Comparison of ENCODE assay signal across 13 cellular contexts in the genomic region with DNA sequence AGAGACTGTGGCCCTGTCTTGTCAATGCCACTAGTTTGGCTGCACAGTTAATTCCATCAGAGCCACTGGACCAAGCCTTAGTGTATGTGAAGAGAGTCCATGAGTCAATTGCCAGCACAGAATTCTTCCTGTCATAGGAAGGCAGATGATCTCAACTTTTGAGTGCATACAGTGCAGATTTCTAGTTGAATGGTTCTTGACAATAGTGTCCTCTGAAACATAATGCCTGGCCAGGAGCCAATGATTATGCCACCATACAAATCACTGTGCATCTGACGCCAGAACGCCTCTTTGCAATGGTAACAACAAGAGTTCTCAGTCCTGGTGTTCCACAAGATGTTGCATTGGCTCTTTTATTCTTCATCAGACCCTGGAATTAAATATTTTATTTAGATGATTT. TPM values are rescaled to one million over a fixed set of nuclear protein-coding genes. Genes with fewer than 3 reads are reported as not detected.
DNase-seq lines count a peak whose midpoint lies in the region; ATAC-seq and TF ChIP-seq lines count a peak whose summit lies in the region.
"Had no signal": no experiment of that assay in that cellular context is flagged by ENCODE, and none has a peak within 500 bp of the region (broad histone marks: within the 10 kb centered on the region; RNA-seq: fewer than 3 reads in every experiment).

No MANE protein-coding gene starts in this region.

- no peak for TF ChIP-seq POLR2A in esophagus muscularis mucosa (IDR thresholded peaks at IDR 0.05; ENCODE audit: low read depth)

- WGBS in esophagus muscularis mucosa: 69% methylated on average over 2 of the region's 2 CpGs

- no peak overlapping the region for H3K4me3 ChIP-seq in esophagus muscularis mucosa
- H3K4me3 ChIP-seq: A549, cardiac muscle cell, mucosa of descending colon, right atrium auricular region had no signal

- peak; percentile 28 for ATAC-seq in HG03159 (IDR thresholded peaks at IDR 0.05; ENCODE audit: unreplicated experiment)
- ATAC-seq in GM21825 (IDR thresholded peaks at IDR 0.05; ENCODE audit: unreplicated experiment): no peak
- ATAC-seq: A549, mucosa of descending colon had no signal

- no peaks in the 10 kb centered on the region for H3K4me1 ChIP-seq in esophagus muscularis mucosa
- H3K4me1 ChIP-seq: right atrium auricular region had no signal

- TF ChIP-seq EP300 in esophagus muscularis mucosa (IDR thresholded peaks at IDR 0.05): no peak

- no peak for TF ChIP-seq CTCF in esophagus muscularis mucosa (IDR thresholded peaks at IDR 0.05)

- intact Hi-C loops in esophagus muscularis mucosa (cut with DNase I): no loop called here

- peaks cover 0 to 27% (median 7%) of the 10 kb centered on the region in 4 donors for H3K27me3 ChIP-seq in esophagus muscularis mucosa

- peak; percentile 49 to 86 (median 64) for DNase-seq in NCI-H1417 (lab: John Stamatoyannopoulos, UW)
- no peak for DNase-seq in NCI-H1417 treated with DMSO at 0.1 percent for 48 hours (lab: John Stamatoyannopoulos, UW)
- peak; percentile 65 to 93 for DNase-seq in NCI-H446 (lab: John Stamatoyannopoulos, UW)
- DNase-seq in kidney glomerular epithelial cell (lab: John Stamatoyannopoulos, UW): peak; percentile 32
- no peak for DNase-seq in esophagus muscularis mucosa (ENCODE audit: extremely low spot score)
- DNase-seq in activated CD4-positive, alpha-beta T cell treated with anti-CD3 and anti-CD28 coated beads for 4 hours: no peak
- DNase-seq: mucosa of descending colon had no signal

- no peaks in the 10 kb centered on the region for H3K36me3 ChIP-seq in esophagus muscularis mucosa
- H3K36me3 ChIP-seq: cardiac muscle cell, right atrium auricular region had no signal

- no peaks in the 10 kb centered on the region for H3K9me3 ChIP-seq in esophagus muscularis mucosa
- H3K9me3 ChIP-seq: A549, mucosa of descending colon, right atrium auricular region had no signal

- H3K27ac ChIP-seq in esophagus muscularis mucosa (replicated peaks in 1 of 4): no peak overlapping the region
- H3K27ac ChIP-seq: A549, cardiac muscle cell, right atrium auricular region had no signal

RNA-seq across cellular contexts. Expression of a gene that starts 7.1 kb away (rescaled TPM):
- not detected for total RNA-seq in esophagus muscularis mucosa
- total RNA-seq: cardiac muscle cell, right atrium auricular region, ureter had no signal

RNA-seq across cellular contexts. Expression of a gene that starts 16.3 kb away (rescaled TPM):
- total RNA-seq in esophagus muscularis mucosa: under 1 TPM in 2 of 4 donors, not detected in 2; 0.17 to 0.19 TPM
- total RNA-seq: right atrium auricular region had no signal

Comparison
In these comparisons a context has a peak if more than half of its experiments do, and no peak if none do; other contexts are left out.
1. DNase-seq: peak in NCI-H1417 (3 of 3), NCI-H446 (2 of 2) and kidney glomerular epithelial cell (single experiment); none in NCI-H1417 treated with DMSO at 0.1 percent for 48 hours (single experiment), esophagus muscularis mucosa (single experiment) and activated CD4-positive, alpha-beta T cell treated with anti-CD3 and anti-CD28 coated beads for 4 hours (0 of 2).